Comparison of ENCODE assay signal across 8 cellular contexts in the genomic region with DNA sequence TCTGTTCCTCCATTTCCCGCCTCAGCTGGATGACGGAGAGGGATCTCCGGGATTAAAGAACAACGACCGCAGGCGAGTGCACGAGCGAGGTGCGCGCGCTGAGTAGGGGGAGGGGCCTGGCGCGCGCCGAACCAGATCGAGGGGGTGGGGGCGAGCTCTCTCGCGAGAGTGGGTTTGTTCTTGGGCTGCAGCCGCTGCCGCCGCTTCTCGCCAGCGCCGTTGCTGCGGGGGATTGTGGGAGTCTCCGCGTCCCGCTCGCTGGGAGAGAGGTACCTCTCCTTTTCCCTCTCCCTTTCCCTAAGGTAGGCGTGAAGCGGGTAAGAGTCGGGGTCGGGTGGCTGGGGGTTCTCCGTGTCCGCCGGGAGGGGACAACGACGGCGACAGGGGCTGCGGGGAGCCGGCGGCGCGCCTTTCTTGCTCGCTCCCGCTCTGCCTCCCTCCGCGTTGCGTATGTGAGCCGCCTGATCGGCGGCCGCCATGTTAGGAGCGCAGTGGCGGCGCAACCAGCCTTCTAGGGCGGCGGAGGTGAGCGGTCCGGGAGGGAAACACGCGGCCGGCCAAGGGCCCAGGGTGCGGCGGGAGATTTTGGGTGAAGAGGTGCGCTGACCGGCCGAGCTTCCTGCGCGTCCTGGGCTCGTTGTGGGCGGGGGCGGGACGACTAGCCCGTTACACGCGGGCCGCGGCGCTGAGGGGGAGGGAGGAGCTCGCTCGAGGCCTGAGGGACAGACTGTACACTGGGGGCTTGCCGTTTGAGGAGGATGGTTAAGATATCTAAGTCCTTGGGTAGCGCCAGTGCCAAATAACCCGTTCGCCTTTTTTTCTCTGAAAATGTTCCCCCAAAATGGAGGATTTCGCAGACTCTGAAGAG. TPM values are rescaled to one million over a fixed set of nuclear protein-coding genes. Genes with fewer than 3 reads are reported as not detected.
A peak's percentile ranks its signal among the peaks of the same experiment; 100 is the strongest.
DNase-seq lines count a peak whose midpoint lies in the region; ATAC-seq, FAIRE-seq and TF ChIP-seq lines count a peak whose summit lies in the region.

A gene with protein sequence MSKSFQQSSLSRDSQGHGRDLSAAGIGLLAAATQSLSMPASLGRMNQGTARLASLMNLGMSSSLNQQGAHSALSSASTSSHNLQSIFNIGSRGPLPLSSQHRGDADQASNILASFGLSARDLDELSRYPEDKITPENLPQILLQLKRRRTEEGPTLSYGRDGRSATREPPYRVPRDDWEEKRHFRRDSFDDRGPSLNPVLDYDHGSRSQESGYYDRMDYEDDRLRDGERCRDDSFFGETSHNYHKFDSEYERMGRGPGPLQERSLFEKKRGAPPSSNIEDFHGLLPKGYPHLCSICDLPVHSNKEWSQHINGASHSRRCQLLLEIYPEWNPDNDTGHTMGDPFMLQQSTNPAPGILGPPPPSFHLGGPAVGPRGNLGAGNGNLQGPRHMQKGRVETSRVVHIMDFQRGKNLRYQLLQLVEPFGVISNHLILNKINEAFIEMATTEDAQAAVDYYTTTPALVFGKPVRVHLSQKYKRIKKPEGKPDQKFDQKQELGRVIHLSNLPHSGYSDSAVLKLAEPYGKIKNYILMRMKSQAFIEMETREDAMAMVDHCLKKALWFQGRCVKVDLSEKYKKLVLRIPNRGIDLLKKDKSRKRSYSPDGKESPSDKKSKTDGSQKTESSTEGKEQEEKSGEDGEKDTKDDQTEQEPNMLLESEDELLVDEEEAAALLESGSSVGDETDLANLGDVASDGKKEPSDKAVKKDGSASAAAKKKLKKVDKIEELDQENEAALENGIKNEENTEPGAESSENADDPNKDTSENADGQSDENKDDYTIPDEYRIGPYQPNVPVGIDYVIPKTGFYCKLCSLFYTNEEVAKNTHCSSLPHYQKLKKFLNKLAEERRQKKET (plus strand): TSS at position 237 of the 868 bp plus-strand sequence. CDS start 13,676 bp downstream, outside the sequence.

- no peaks in the 10 kb centered on the region for H3K27me3 ChIP-seq in keratinocyte (ENCODE audit: control insufficient read depth, extremely low read depth, insufficient read depth, low read length)

- peak within 1 kb of the TSS; percentile 87 for H3K4me2 ChIP-seq in keratinocyte (ENCODE audit: control insufficient read depth, extremely low read depth, insufficient read depth, low read depth, low read length)

- DNase-seq in AG09309 (ENCODE audit: low read depth) (peak; percentile 83), NCI-H460 (ENCODE audit: extremely low read depth, low read depth) (peak; percentile 95), cerebellar nuclear complex (lab: John Stamatoyannopoulos, UW) (peak; percentile 55 to 64), keratinocyte (ENCODE audit: low read depth, low spot score) (peak; percentile 83)
- DNase-seq in activated CD4-positive, CD25-positive, alpha-beta regulatory T cell treated with anti-CD3 and anti-CD28 coated beads, Interleukin-2, amount 50 U/mL, for 72 hours, result peak; percentile 94
- DNase-seq in stimulated activated CD4-positive, alpha-beta T cell treated with anti-CD3 and anti-CD28 coated beads, Interleukin-15, amount 100 ng/mL, for 1 hour (ENCODE audit: low read depth in 1 of 2, low spot score in 1 of 2), result peak; percentile 86 to 89

- dilution Hi-C loops in keratinocyte (cut with MboI; ENCODE audit: extremely low pct_ligation_motif_present, low sequenced_read_pairs), result no loop called here

- TF ChIP-seq CTCF in AG09309 (IDR thresholded peaks at IDR 0.05; ENCODE audit: control insufficient read depth, insufficient read depth, low read depth, low read length, missing control alignments), result no peak
- TF ChIP-seq CTCF in keratinocyte (optimal IDR thresholded peaks at IDR 0.05 in 1 of 3, IDR thresholded peaks at IDR 0.05 in 1 of 3, conservative IDR thresholded peaks at IDR 0.05 in 1 of 3; ENCODE audit: extremely low read depth in 1 of 3, insufficient read depth in 2 of 3, low read length in 3 of 3), result no peak

- H3K4me3 ChIP-seq in AG09309 (ENCODE audit: control insufficient read depth, low read depth, low read length), result peak within 1 kb of the TSS; percentile 86
- H3K4me3 ChIP-seq in keratinocyte (ENCODE audit: control insufficient read depth in 2 of 3, extremely low read depth in 1 of 3, insufficient read depth in 2 of 3, low read depth in 1 of 3, low read length in 3 of 3), result peak within 1 kb of the TSS; percentile 68 to 99 (median 72)

- peaks cover 8% of the 10 kb centered on the region for H3K9me1 ChIP-seq in keratinocyte (ENCODE audit: control insufficient read depth, extremely low read depth, insufficient read depth, low read length)

- H4K20me1 ChIP-seq in keratinocyte (ENCODE audit: control insufficient read depth, extremely low read depth, insufficient read depth, low read length), result peaks cover 34% of the 10 kb centered on the region

- peak within 1 kb of the TSS; percentile 98 for H3K27ac ChIP-seq in keratinocyte (ENCODE audit: control insufficient read depth, insufficient read depth, low read length)

- peak; percentile 68 for ATAC-seq in GM19025 (IDR thresholded peaks at IDR 0.05; ENCODE audit: low read depth, unreplicated experiment)
- peak; percentile 83 for ATAC-seq in HG03354 (IDR thresholded peaks at IDR 0.05; ENCODE audit: poor library complexity, severe bottlenecking, unreplicated experiment)

- H3K36me3 ChIP-seq in keratinocyte (ENCODE audit: control insufficient read depth in 2 of 2, extremely low read depth in 1 of 2, insufficient read depth in 2 of 2, low read length in 2 of 2), result peaks cover 0 to 3% of the 10 kb centered on the region in 2 experiments

- peak within 1 kb of the TSS; percentile 99 for H3K9ac ChIP-seq in keratinocyte (ENCODE audit: control insufficient read depth, extremely low read depth, insufficient read depth, low read length)

- no peak for FAIRE-seq in keratinocyte (lab: Jason Lieb, UNC)

- H3K4me1 ChIP-seq in keratinocyte (ENCODE audit: control insufficient read depth, extremely low read depth, insufficient read depth, low read length), result peaks cover 17% of the 10 kb centered on the region

- no peaks in the 10 kb centered on the region for H3K9me3 ChIP-seq in keratinocyte (ENCODE audit: control insufficient read depth, low read depth, low read length)

- peak within 1 kb of the TSS; percentile 65 for H2AFZ ChIP-seq in keratinocyte (ENCODE audit: control insufficient read depth, low read length)

- peaks cover 52% of the 10 kb centered on the region for H3K79me2 ChIP-seq in keratinocyte (ENCODE audit: control insufficient read depth, insufficient read depth, low read length)

RNA-seq across cellular contexts. Expression of the gene that starts here (rescaled TPM):
- total RNA-seq in NCI-H460 (2014; rRNA removed; shearing (Covaris generic)), result 344 and 359 TPM in 2 replicates
- polyA plus RNA-seq in NCI-H460 (2014; cell fraction: nucleus; rRNA removed), result 255 and 322 TPM in 2 replicates
- 81.6 to 122 TPM (median 82.8 TPM) in 3 replicates for polyA plus RNA-seq in keratinocyte
- polyA plus RNA-seq in keratinocyte (2011; ENCODE audit: low read depth), result 430 TPM
- polyA plus RNA-seq in keratinocyte (2011; cell fraction: cytosol; rRNA removed), result 43.4 and 70.2 TPM in 2 replicates
- polyA plus RNA-seq in keratinocyte (2011; cell fraction: nucleus; rRNA removed), result 70.4 and 82.4 TPM in 2 replicates
- 84.6 and 125 TPM in 2 replicates for polyA plus RNA-seq in keratinocyte (2012; ENCODE audit: low replicate concordance)
- polyA minus RNA-seq in keratinocyte, result 142 to 184 TPM (median 144 TPM) in 3 replicates
- 52.9 TPM for polyA minus RNA-seq in keratinocyte (2011; cell fraction: cytosol; rRNA and poly(A)+ RNA removed)
- 62.5 and 132 TPM in 2 replicates for polyA minus RNA-seq in keratinocyte (2011; cell fraction: nucleus; rRNA and poly(A)+ RNA removed)

Comparison
In these comparisons a context has a peak if more than half of its experiments do, and no peak if none do; other contexts are left out.
1. Peak in every context shown above with its lines: DNase-seq, ATAC-seq, H3K4me3 ChIP-seq and H3K27ac ChIP-seq.